Comparison of ENCODE assay signal across 10 cellular contexts in genomic region chr12:96343347-96343954, GRCh38. TPM values are rescaled to one million over a fixed set of nuclear protein-coding genes. Genes with fewer than 3 reads are reported as not detected.
DNase-seq lines count a peak whose midpoint lies in the region; ATAC-seq and TF ChIP-seq lines count a peak whose summit lies in the region.
"Had no signal": no experiment of that assay in that cellular context is flagged by ENCODE, and none has a peak within 500 bp of the region (broad histone marks: within the 10 kb centered on the region; RNA-seq: fewer than 3 reads in every experiment).

No MANE protein-coding gene starts in this region.

- H3K79me2 ChIP-seq in smooth muscle cell (ENCODE audit: low read depth), result peaks cover 96% of the 10 kb centered on the region

- H3K36me3 Mint-ChIP-seq in activated naive CD4-positive, alpha-beta T cell treated with anti-CD3 and anti-CD28 coated beads, Interleukin-2, amount 10 ng/mL, durations not matched to agents 7 days and 5 days, result peaks cover 39% of the 10 kb centered on the region
- H3K36me3 Mint-ChIP-seq in T-helper 1 cell treated with Interleukin-12 subunit alpha and Interleukin-12 subunit beta and Interleukin-4 antibody, amounts not matched to agents 30 μg/mL and 1 μg/mL, for 36 hours (ENCODE audit: low read depth), result peaks cover 33% of the 10 kb centered on the region

- H3K36me3 ChIP-seq in upper lobe of right lung, result no peaks in the 10 kb centered on the region
- no peaks in the 10 kb centered on the region for H3K36me3 ChIP-seq in smooth muscle cell (ENCODE audit: low read depth)

- no peaks in the 10 kb centered on the region for H3K27me3 Mint-ChIP-seq in activated naive CD4-positive, alpha-beta T cell treated with anti-CD3 and anti-CD28 coated beads, Interleukin-2, amount 10 ng/mL, durations not matched to agents 7 days and 5 days
- no peaks in the 10 kb centered on the region for H3K27me3 Mint-ChIP-seq in T-helper 1 cell treated with Interleukin-12 subunit alpha and Interleukin-12 subunit beta and Interleukin-4 antibody, amounts not matched to agents 30 μg/mL and 1 μg/mL, for 36 hours (ENCODE audit: low read depth)

- H3K9me3 Mint-ChIP-seq in activated naive CD4-positive, alpha-beta T cell treated with anti-CD3 and anti-CD28 coated beads, Interleukin-2, amount 10 ng/mL, durations not matched to agents 7 days and 5 days, result peaks cover 23% of the 10 kb centered on the region
- peaks cover 21% of the 10 kb centered on the region for H3K9me3 Mint-ChIP-seq in T-helper 1 cell treated with Interleukin-12 subunit alpha and Interleukin-12 subunit beta and Interleukin-4 antibody, amounts not matched to agents 30 μg/mL and 1 μg/mL, for 36 hours

- no peak overlapping the region for H3K4me3 Mint-ChIP-seq in activated naive CD4-positive, alpha-beta T cell treated with anti-CD3 and anti-CD28 coated beads, Interleukin-2, amount 10 ng/mL, durations not matched to agents 7 days and 5 days
- peak overlapping the region; percentile 17 for H3K4me3 Mint-ChIP-seq in T-helper 1 cell treated with Interleukin-12 subunit alpha and Interleukin-12 subunit beta and Interleukin-4 antibody, amounts not matched to agents 30 μg/mL and 1 μg/mL, for 36 hours

- H3K27ac ChIP-seq in upper lobe of right lung (no peak overlapping the region), smooth muscle cell (ENCODE audit: low read depth) (no peak overlapping the region)
- H3K27ac ChIP-seq: C4-2B, stomach had no signal

- H2AFZ ChIP-seq in smooth muscle cell (ENCODE audit: low read depth), result no peak overlapping the region

- intact Hi-C loops in upper lobe of right lung (cut with DNase I), result no loop called here

- 97% methylated on average over 3 of the region's 3 CpGs for WGBS in smooth muscle cell (ENCODE audit: low lambda C conversion rate)

- H3K4me1 ChIP-seq in upper lobe of right lung, result no peaks in the 10 kb centered on the region
- H3K4me1 ChIP-seq in smooth muscle cell (ENCODE audit: low read depth), result no peaks in the 10 kb centered on the region

- peaks cover 45% of the 10 kb centered on the region for H3K4me1 Mint-ChIP-seq in activated naive CD4-positive, alpha-beta T cell treated with anti-CD3 and anti-CD28 coated beads, Interleukin-2, amount 10 ng/mL, durations not matched to agents 7 days and 5 days
- peaks cover 36% of the 10 kb centered on the region for H3K4me1 Mint-ChIP-seq in T-helper 1 cell treated with Interleukin-12 subunit alpha and Interleukin-12 subunit beta and Interleukin-4 antibody, amounts not matched to agents 30 μg/mL and 1 μg/mL, for 36 hours (ENCODE audit: low read depth)

- H3K9me3 ChIP-seq in upper lobe of right lung (peaks cover 15% of the 10 kb centered on the region), smooth muscle cell (replicated peaks; ENCODE audit: low read depth) (peaks cover 8% of the 10 kb centered on the region)

- peak overlapping the region; percentile 62 for H3K27ac Mint-ChIP-seq in activated naive CD4-positive, alpha-beta T cell treated with anti-CD3 and anti-CD28 coated beads, Interleukin-2, amount 10 ng/mL, durations not matched to agents 7 days and 5 days
- H3K27ac Mint-ChIP-seq in T-helper 1 cell treated with Interleukin-12 subunit alpha and Interleukin-12 subunit beta and Interleukin-4 antibody, amounts not matched to agents 30 μg/mL and 1 μg/mL, for 36 hours, result peak overlapping the region; percentile 41

- no peak overlapping the region for H3K4me2 ChIP-seq in smooth muscle cell

- no peak overlapping the region for H3K9ac ChIP-seq in smooth muscle cell (ENCODE audit: low read depth)

- H3F3A ChIP-seq in smooth muscle cell (ENCODE audit: low read depth), result no peaks in the 10 kb centered on the region

- CTCF ChIA-PET in activated naive CD4-positive, alpha-beta T cell treated with anti-CD3 and anti-CD28 coated beads, Interleukin-2, amount 10 ng/mL, durations not matched to agents 7 days and 5 days (lab: Charles Lee), result no interaction called here

- H3K27me3 ChIP-seq in upper lobe of right lung (no peaks in the 10 kb centered on the region), smooth muscle cell (ENCODE audit: low read depth) (no peaks in the 10 kb centered on the region)
- H3K27me3 ChIP-seq: stomach had no signal

- H3K4me3 ChIP-seq in upper lobe of right lung (no peak overlapping the region), smooth muscle cell (no peak overlapping the region)
- H3K4me3 ChIP-seq: stomach had no signal

- H4K20me1 ChIP-seq in smooth muscle cell (ENCODE audit: low read depth), result peaks cover 81% of the 10 kb centered on the region

- TF ChIP-seq CTCF in upper lobe of right lung (IDR thresholded peaks at IDR 0.05) (no peak), smooth muscle cell (IDR thresholded peaks at IDR 0.05; ENCODE audit: borderline replicate concordance, insufficient read depth, poor library complexity, severe bottlenecking) (no peak)

- no peak for DNase-seq in activated naive CD4-positive, alpha-beta T cell treated with anti-CD3 and anti-CD28 coated beads, Interleukin-2, amount 10 ng/mL, durations not matched to agents 7 days and 5 days
- no peak for DNase-seq in activated naive CD4-positive, alpha-beta T cell treated with anti-CD3 and anti-CD28 coated beads, Interleukin-2, amount 50 U/mL, for 16 hours
- no peak for DNase-seq in upper lobe of right lung
- no peak for DNase-seq in smooth muscle cell (lab: John Stamatoyannopoulos, UW; ENCODE audit: unreplicated experiment)
- no peak for DNase-seq in NCI-H2107 (lab: John Stamatoyannopoulos, UW)
- DNase-seq in COLO668 (lab: John Stamatoyannopoulos, UW; ENCODE audit: unreplicated experiment), result no peak
- DNase-seq: stomach had no signal

- ATAC-seq in HG02870 (IDR thresholded peaks at IDR 0.05; ENCODE audit: unreplicated experiment), result peak; percentile 82
- peak; percentile 58 for ATAC-seq in upper lobe of right lung

RNA-seq across cellular contexts. Expression of gene CDK17, which starts 56.8 kb away (rescaled TPM):
- total RNA-seq in upper lobe of right lung (47.1 TPM), smooth muscle cell (49.8 and 54.1 TPM in 2 replicates)
- polyA plus RNA-seq in smooth muscle cell, result 16.0 and 19.1 TPM in 2 replicates
